Comparison of ENCODE assay signal across 1 cellular context in genomic region chr16:19757026-19757425, GRCh38.
TF ChIP-seq lines count a peak whose summit lies in the region.

No MANE protein-coding gene starts in this region.

TF ChIP-seq in SK-N-SH treated with all-trans-retinoic acid at 6 μM for 48 hours, 23 proteins besides CTCF, POLR2A, EP300 and RAD21 (continued from another document):
- TF ChIP-seq PATZ1 (CRISPR knock-in tag; IDR thresholded peaks at IDR 0.05; ENCODE audit: borderline replicate concordance): no peak
TF ChIP-seq in SK-N-SH treated with all-trans-retinoic acid at 6 μM for 48 hours: peak in this region for 0.
